In genomic region chr1:207897188-207897587, GRCh38 we compare ENCODE assay signal across 10 cellular contexts. TPM values are rescaled to one million over a fixed set of nuclear protein-coding genes. Genes with fewer than 3 reads are reported as not detected.
DNase-seq lines count a peak whose midpoint lies in the region; ATAC-seq and TF ChIP-seq lines count a peak whose summit lies in the region.
"Had no signal": no experiment of that assay in that cellular context is flagged by ENCODE, and none has a peak within 500 bp of the region (broad histone marks: within the 10 kb centered on the region; RNA-seq: fewer than 3 reads in every experiment).

No MANE protein-coding gene starts in this region.

- no peak overlapping the region for H3K27ac Mint-ChIP-seq in CD4-positive, alpha-beta T cell

- no peaks in the 10 kb centered on the region for H3K4me1 Mint-ChIP-seq in CD4-positive, alpha-beta T cell (ENCODE audit: low read depth)

- ATAC-seq in psoas muscle = peak in 1 of 4 donors; percentile 69
- no peak for ATAC-seq in CD4-positive, alpha-beta T cell (ENCODE audit: poor library complexity)

- H3K27ac ChIP-seq in psoas muscle = no peak overlapping the region
- no peak overlapping the region for H3K27ac ChIP-seq in CD4-positive, alpha-beta T cell (ENCODE audit: low read depth, low read length)

- H3K27me3 Mint-ChIP-seq in CD4-positive, alpha-beta T cell = no peaks in the 10 kb centered on the region

- CTCF ChIA-PET in CD4-positive, alpha-beta T cell (lab: Charles Lee) = interaction anchor here (1.0 to 1.4 kb wide), 3 partner anchors 13 to 184 kb away, joined by 3 to 4 read pairs (median 4); no protein-coding TSS in a partner anchor

- H3K36me3 ChIP-seq in psoas muscle (ENCODE audit: insufficient read depth in 1 of 2, low read depth in 1 of 2) = peaks cover 0 to 6% of the 10 kb centered on the region in 2 donors

- peak; percentile 2 for DNase-seq in DMS53 treated with DMSO at 0.1 percent for 48 hours (lab: John Stamatoyannopoulos, UW; ENCODE audit: unreplicated experiment)
- DNase-seq in NCI-H1105 treated with DMSO at 0.1 percent for 48 hours (lab: John Stamatoyannopoulos, UW) = peak; percentile 31
- DNase-seq in ecto neural progenitor cell (ENCODE audit: low spot score) = peak; percentile 40
- DNase-seq in psoas muscle = no peak
- DNase-seq in CD4-positive, alpha-beta T cell = no peak
- no peak for DNase-seq in stimulated activated CD4-positive, alpha-beta T cell treated with anti-CD3 and anti-CD28 coated beads, Interleukin-15, amount 100 ng/mL, for 24 hours
- no peak for DNase-seq in activated T-cell treated with anti-CD3 and anti-CD28 coated beads for 4 hours
- no peak for DNase-seq in mucosa of gallbladder (ENCODE audit: low spot score)
- DNase-seq: activated naive CD4-positive, alpha-beta T cell treated with anti-CD3 and anti-CD28 coated beads, Interleukin-2, amount 50 U/mL, for 16 hours had no signal

- H3K36me3 Mint-ChIP-seq in CD4-positive, alpha-beta T cell (ENCODE audit: low read depth) = no peaks in the 10 kb centered on the region

- no peaks in the 10 kb centered on the region for H3K27me3 ChIP-seq in psoas muscle (ENCODE audit: insufficient read depth in 3 of 3, low read length in 2 of 3)
- no peaks in the 10 kb centered on the region for H3K27me3 ChIP-seq in CD4-positive, alpha-beta T cell (ENCODE audit: control insufficient read depth, insufficient read depth, low read length)

- TF ChIP-seq CTCF in psoas muscle (IDR thresholded peaks at IDR 0.05) = peak; percentile 46
- TF ChIP-seq CTCF in CD4-positive, alpha-beta T cell (IDR thresholded peaks at IDR 0.05) = no peak

- no peak overlapping the region for H3K4me3 ChIP-seq in psoas muscle
- H3K4me3 ChIP-seq: skin epidermis had no signal

- peaks cover 2% of the 10 kb centered on the region for H3K4me1 ChIP-seq in psoas muscle

- no peak overlapping the region for H3K4me3 Mint-ChIP-seq in CD4-positive, alpha-beta T cell

- whole genome bisulfite sequencing in psoas muscle, 3 donors = 12 to 31% (median 14%) methylated on average over 2 of the region's 2 CpGs

- H3K9me3 Mint-ChIP-seq in CD4-positive, alpha-beta T cell = no peaks in the 10 kb centered on the region

- intact Hi-C loops in psoas muscle (cut with DNase I) = loop anchor here (1.0 to 10.0 kb wide), 3 partner anchors 66 to 348 kb away; partner anchors contain the start of gene PLXNA2 (in 1 of the 2)
- intact Hi-C loops in CD4-positive, alpha-beta T cell (cut with DNase I, micrococcal nuclease) = no loop called here

- POLR2A ChIA-PET in CD4-positive, alpha-beta T cell (lab: Charles Lee) = interaction anchor here (1.4 kb wide), 1 partner anchor 23 kb away, joined by 4 read pairs; no protein-coding TSS in a partner anchor

- no peaks in the 10 kb centered on the region for H3K9me3 ChIP-seq in psoas muscle
- no peaks in the 10 kb centered on the region for H3K9me3 ChIP-seq in CD4-positive, alpha-beta T cell (ENCODE audit: control insufficient read depth, low read length)

RNA-seq across cellular contexts. Expression of gene CD34, which starts 13.7 kb away (rescaled TPM):
- 10 to 100 TPM; 15.7 to 61.1 (median 20.9) TPM for total RNA-seq in psoas muscle
- polyA plus RNA-seq in psoas muscle = 10 to 100 TPM; 14.4 to 25.0 (median 21.1) TPM
- total RNA-seq in CD4-positive, alpha-beta T cell = not detected
- 23.2 TPM for total RNA-seq in mucosa of gallbladder

Comparison
In these comparisons a context has a peak if more than half of its experiments do, and no peak if none do; other contexts are left out.
1. DNase-seq: peak in DMS53 treated with DMSO at 0.1 percent for 48 hours (single experiment), NCI-H1105 treated with DMSO at 0.1 percent for 48 hours (single experiment) and ecto neural progenitor cell (single experiment); none in psoas muscle (0 of 2), CD4-positive, alpha-beta T cell (0 of 10), stimulated activated CD4-positive, alpha-beta T cell treated with anti-CD3 and anti-CD28 coated beads, Interleukin-15, amount 100 ng/mL, for 24 hours (single experiment), activated T-cell treated with anti-CD3 and anti-CD28 coated beads for 4 hours (single experiment) and mucosa of gallbladder (single experiment).
2. RNA of gene CD34, which starts 13.7 kb away (total RNA-seq): 23.2 TPM in mucosa of gallbladder (single experiment) and 15.7 to 61.1 TPM in psoas muscle; not detected in CD4-positive, alpha-beta T cell; every median in the first group is over 10 times any median in the second.
3. intact Hi-C loops: an anchor here in psoas muscle (1.0 to 10.0 kb wide); none called in CD4-positive, alpha-beta T cell.